In genomic region chr11:27397619-27398412, GRCh38 we compare ENCODE assay signal across 19 cellular contexts. TPM values are rescaled to one million over a fixed set of nuclear protein-coding genes. Genes with fewer than 3 reads are reported as not detected.
DNase-seq lines count a peak whose midpoint lies in the region; ATAC-seq and TF ChIP-seq lines count a peak whose summit lies in the region.
"Had no signal": no experiment of that assay in that cellular context is flagged by ENCODE, and none has a peak within 500 bp of the region (broad histone marks: within the 10 kb centered on the region; RNA-seq: fewer than 3 reads in every experiment).

No MANE protein-coding gene starts in this region.

- H3F3A ChIP-seq in neural progenitor cell (ENCODE audit: low read depth), result peaks cover 75% of the 10 kb centered on the region

- H3K79me2 ChIP-seq in neural progenitor cell (ENCODE audit: low read depth), result peaks cover 94% of the 10 kb centered on the region

- H3K36me3 ChIP-seq in endodermal cell (ENCODE audit: control insufficient read depth, insufficient read depth, low read length), result peaks cover 32% of the 10 kb centered on the region
- H3K36me3 ChIP-seq in neural progenitor cell, result no peaks in the 10 kb centered on the region
- H3K36me3 ChIP-seq: BE2C, neutrophil, suprapubic skin had no signal

- no peak overlapping the region for H3K9ac ChIP-seq in endodermal cell (ENCODE audit: extremely low read depth, low read length, poor library complexity, severe bottlenecking)
- H3K9ac ChIP-seq in neural progenitor cell, result no peak overlapping the region

- H3K36me3 Mint-ChIP-seq in endodermal cell (ENCODE audit: low read depth) (peaks cover 15% of the 10 kb centered on the region), neural progenitor cell (peaks cover 9% of the 10 kb centered on the region), WTC11 (no peaks in the 10 kb centered on the region)
- H3K36me3 Mint-ChIP-seq: activated naive CD4-positive, alpha-beta T cell treated with anti-CD3 and anti-CD28 coated beads, Interleukin-2, amount 10 ng/mL, durations not matched to agents 7 days and 5 days had no signal

- H3K4me2 ChIP-seq in neural progenitor cell, result peak overlapping the region; percentile 27

- H3K27ac Mint-ChIP-seq in endodermal cell (peak overlapping the region; percentile 32), neural progenitor cell (peak overlapping the region; percentile 42), WTC11 (no peak overlapping the region)
- H3K27ac Mint-ChIP-seq: activated naive CD4-positive, alpha-beta T cell treated with anti-CD3 and anti-CD28 coated beads, Interleukin-2, amount 10 ng/mL, durations not matched to agents 7 days and 5 days; dendritic cell treated with granulocyte-macrophage colony-stimulating factor and Interleukin-4, amounts not matched to agents 40 ng/mL and 50 ng/mL, for 4 days; HFFc6 had no signal

- H3K27ac ChIP-seq in endodermal cell (ENCODE audit: low read depth, low read length) (no peak overlapping the region), neural progenitor cell (peak overlapping the region; percentile 97)
- H3K27ac ChIP-seq: neutrophil had no signal

- WGBS in endodermal cell (ENCODE audit: insufficient coverage in 1 of 2, insufficient read length in 1 of 2), 2 experiments, result 94 to 96% methylated on average over 6 to 9 of the region's 9 CpGs

- CTCF ChIA-PET in WTC11 (lab: Charles Lee), result interaction anchor here (1.0 kb wide), 1 partner anchor 88 kb away, joined by 3 read pairs; no protein-coding TSS in a partner anchor

- H3K4me3 ChIP-seq in endodermal cell (ENCODE audit: low read length) (no peak overlapping the region), neural progenitor cell (no peak overlapping the region)
- H3K4me3 ChIP-seq: suprapubic skin had no signal

- H2AFZ ChIP-seq in neural progenitor cell (replicated peaks), result no peak overlapping the region

- no peaks in the 10 kb centered on the region for H3K9me3 ChIP-seq in endodermal cell (ENCODE audit: control insufficient read depth, low read length)
- no peaks in the 10 kb centered on the region for H3K9me3 ChIP-seq in neural progenitor cell (ENCODE audit: low read depth)
- H3K9me3 ChIP-seq: BE2C, neutrophil, suprapubic skin had no signal

- H3K27me3 ChIP-seq in endodermal cell (ENCODE audit: control insufficient read depth, insufficient read depth, low read length, poor library complexity, severe bottlenecking) (no peaks in the 10 kb centered on the region), neural progenitor cell (no peaks in the 10 kb centered on the region)
- H3K27me3 ChIP-seq: BE2C, neutrophil, suprapubic skin had no signal

- ATAC-seq in WTC11, result no peak

- POLR2A ChIA-PET in WTC11 (lab: Charles Lee), result no interaction called here

- TF ChIP-seq CTCF in endodermal cell (conservative IDR thresholded peaks at IDR 0.05) (no peak), neural progenitor cell (IDR thresholded peaks at IDR 0.05) (no peak), WTC11 (IDR thresholded peaks at IDR 0.05) (no peak)

- H3K27me3 Mint-ChIP-seq in endodermal cell (ENCODE audit: insufficient read depth) (peaks cover 11% of the 10 kb centered on the region), neural progenitor cell (ENCODE audit: insufficient read depth, low read depth) (no peaks in the 10 kb centered on the region), WTC11 (ENCODE audit: low read depth) (peaks cover 4% of the 10 kb centered on the region; the same call in 1 of the 2 replicates)
- H3K27me3 Mint-ChIP-seq: activated naive CD4-positive, alpha-beta T cell treated with anti-CD3 and anti-CD28 coated beads, Interleukin-2, amount 10 ng/mL, durations not matched to agents 7 days and 5 days; dendritic cell treated with granulocyte-macrophage colony-stimulating factor and Interleukin-4, amounts not matched to agents 40 ng/mL and 50 ng/mL, for 4 days had no signal

- H3K4me1 Mint-ChIP-seq in endodermal cell (peaks cover 59% of the 10 kb centered on the region), neural progenitor cell (peaks cover 46% of the 10 kb centered on the region), WTC11 (peaks cover 39% of the 10 kb centered on the region)
- H3K4me1 Mint-ChIP-seq: activated naive CD4-positive, alpha-beta T cell treated with anti-CD3 and anti-CD28 coated beads, Interleukin-2, amount 10 ng/mL, durations not matched to agents 7 days and 5 days had no signal

- intact Hi-C loops in posterior vena cava (cut with DNase I), result no loop called here

- H3K4me1 ChIP-seq in endodermal cell (ENCODE audit: control insufficient read depth, insufficient read depth, low read length) (peaks cover 9% of the 10 kb centered on the region), neural progenitor cell (peaks cover 82% of the 10 kb centered on the region)
- H3K4me1 ChIP-seq: BE2C had no signal

- no peaks in the 10 kb centered on the region for H3K9me3 Mint-ChIP-seq in endodermal cell
- no peaks in the 10 kb centered on the region for H3K9me3 Mint-ChIP-seq in neural progenitor cell
- H3K9me3 Mint-ChIP-seq in WTC11, result no peaks in the 10 kb centered on the region
- H3K9me3 Mint-ChIP-seq: activated naive CD4-positive, alpha-beta T cell treated with anti-CD3 and anti-CD28 coated beads, Interleukin-2, amount 10 ng/mL, durations not matched to agents 7 days and 5 days; dendritic cell treated with granulocyte-macrophage colony-stimulating factor and Interleukin-4, amounts not matched to agents 40 ng/mL and 50 ng/mL, for 4 days; HFFc6 had no signal

- peaks cover 46% of the 10 kb centered on the region for H4K20me1 ChIP-seq in neural progenitor cell (ENCODE audit: low read depth)

- H3K4me3 Mint-ChIP-seq in endodermal cell (no peak overlapping the region), neural progenitor cell (no peak overlapping the region), WTC11 (no peak overlapping the region)
- H3K4me3 Mint-ChIP-seq: activated naive CD4-positive, alpha-beta T cell treated with anti-CD3 and anti-CD28 coated beads, Interleukin-2, amount 10 ng/mL, durations not matched to agents 7 days and 5 days; dendritic cell treated with granulocyte-macrophage colony-stimulating factor and Interleukin-4, amounts not matched to agents 40 ng/mL and 50 ng/mL, for 4 days; HFFc6 had no signal

- peak; percentile 69 for DNase-seq in DMS 273 (lab: John Stamatoyannopoulos, UW; ENCODE audit: unreplicated experiment)
- peak; percentile 26 for DNase-seq in NCI-H2171 (lab: John Stamatoyannopoulos, UW)
- DNase-seq in endodermal cell, result no peak
- no peak for DNase-seq in neural progenitor cell (ENCODE audit: low spot score)
- no peak for DNase-seq in posterior vena cava (ENCODE audit: low spot score)
- no peak for DNase-seq in WTC11 (ENCODE audit: low spot score)
- no peak for DNase-seq in NCI-H128 (lab: John Stamatoyannopoulos, UW; ENCODE audit: unreplicated experiment)
- DNase-seq: activated CD4-positive, alpha-beta T cell treated with anti-CD3 and anti-CD28 coated beads for 4 hours; activated naive CD4-positive, alpha-beta T cell treated with anti-CD3 and anti-CD28 coated beads, Interleukin-2, amount 10 ng/mL, durations not matched to agents 7 days and 5 days; BE2C; head of caudate nucleus; HFFc6; NCI-H1930; SHP77 treated with DMSO at 0.1 percent for 48 hours; stimulated activated CD4-positive, alpha-beta T cell treated with anti-CD3 and anti-CD28 coated beads, Interleukin-4, amount 100 ng/mL, for 1 hour; T-helper 9 cell had no signal

TF ChIP-seq in WTC11, 78 proteins besides CTCF, POLR2A, EP300 and RAD21 (continues in another document):
- no peak for TF ChIP-seq ZNF416 (CRISPR knock-in tag; IDR thresholded peaks at IDR 0.05)
- no peak for TF ChIP-seq E2F4 (CRISPR knock-in tag; IDR thresholded peaks at IDR 0.05; ENCODE audit: borderline replicate concordance, low read depth)
- no peak for TF ChIP-seq TEAD4 (CRISPR knock-in tag; IDR thresholded peaks at IDR 0.05)
- TF ChIP-seq CREM (CRISPR knock-in tag; IDR thresholded peaks at IDR 0.05), result no peak
- TF ChIP-seq ZBTB21 (CRISPR knock-in tag; IDR thresholded peaks at IDR 0.05; ENCODE audit: borderline replicate concordance), result no peak
- TF ChIP-seq MXD4 (CRISPR knock-in tag; IDR thresholded peaks at IDR 0.05; ENCODE audit: borderline replicate concordance), result no peak
- TF ChIP-seq AR (CRISPR knock-in tag; IDR thresholded peaks at IDR 0.05), result no peak
- no peak for TF ChIP-seq ELF4 (CRISPR knock-in tag; IDR thresholded peaks at IDR 0.05; ENCODE audit: low read depth)

RNA-seq across cellular contexts. Expression of gene CCDC34, which starts 34.8 kb away (rescaled TPM):
- total RNA-seq in endodermal cell (10 to 100 TPM; 26.2 to 38.1 TPM), neural progenitor cell (ENCODE audit: low replicate concordance) (15.6 and 30.6 TPM in 2 replicates), posterior vena cava (1 to 10 TPM; 1.6 to 2.8 TPM), WTC11 (2021) (18.9 to 23.7 TPM (median 22.8 TPM) in 3 replicates)
- 33.4 TPM for polyA plus RNA-seq in endodermal cell (2013, experiment 1 of 2)
- 34.7 TPM for polyA plus RNA-seq in endodermal cell (2013, experiment 2 of 2)

Comparison
In these comparisons a context has a peak if more than half of its experiments do, and no peak if none do; other contexts are left out.
1. DNase-seq: peak in DMS 273 (single experiment) and NCI-H2171 (single experiment); none in endodermal cell (single experiment), neural progenitor cell (single experiment), posterior vena cava (single experiment), WTC11 (single experiment) and NCI-H128 (single experiment).